In the genomic region with DNA sequence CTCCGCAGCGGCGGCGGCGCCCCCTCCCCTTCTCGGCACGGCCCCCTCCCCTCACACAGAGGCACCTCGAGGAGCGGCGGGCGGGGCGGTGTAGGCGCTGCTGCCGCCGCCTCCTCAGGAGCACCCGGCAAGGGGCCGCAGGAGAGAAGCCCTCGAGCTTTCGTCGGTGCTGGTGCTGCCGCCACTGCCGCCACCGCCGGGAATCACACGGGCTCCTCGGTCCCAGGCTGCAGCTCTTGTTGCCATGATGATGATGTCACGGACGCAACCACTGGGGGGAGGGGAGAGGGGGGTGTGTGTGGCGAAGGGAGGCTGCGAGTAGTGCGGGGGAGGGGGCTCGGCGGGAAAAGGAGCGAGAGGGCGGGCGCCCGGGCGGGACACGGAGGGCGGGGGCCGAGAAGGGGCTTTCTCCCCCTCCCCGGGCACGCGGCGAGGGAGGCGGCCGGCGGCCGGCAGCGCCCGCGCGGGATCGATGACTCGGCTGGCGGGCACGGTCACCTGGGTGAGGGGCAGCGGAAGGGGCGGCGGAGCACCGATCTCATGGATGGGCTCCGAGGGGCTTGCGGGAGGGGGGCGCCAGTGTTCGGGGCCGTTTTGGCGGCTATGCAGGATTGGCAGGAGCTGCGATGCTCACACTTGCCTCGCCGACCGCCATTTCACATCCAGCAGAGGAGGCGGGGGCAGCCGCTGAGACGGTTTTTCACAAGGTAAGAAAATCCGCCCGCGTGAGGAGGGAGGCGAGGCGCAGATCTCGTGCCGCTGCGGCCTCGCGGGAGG, we compare ENCODE assay signal across 1 cellular context.
A peak's percentile ranks its signal among the peaks of the same experiment; 100 is the strongest.
TF ChIP-seq lines count a peak whose summit lies in the region.

A gene with protein sequence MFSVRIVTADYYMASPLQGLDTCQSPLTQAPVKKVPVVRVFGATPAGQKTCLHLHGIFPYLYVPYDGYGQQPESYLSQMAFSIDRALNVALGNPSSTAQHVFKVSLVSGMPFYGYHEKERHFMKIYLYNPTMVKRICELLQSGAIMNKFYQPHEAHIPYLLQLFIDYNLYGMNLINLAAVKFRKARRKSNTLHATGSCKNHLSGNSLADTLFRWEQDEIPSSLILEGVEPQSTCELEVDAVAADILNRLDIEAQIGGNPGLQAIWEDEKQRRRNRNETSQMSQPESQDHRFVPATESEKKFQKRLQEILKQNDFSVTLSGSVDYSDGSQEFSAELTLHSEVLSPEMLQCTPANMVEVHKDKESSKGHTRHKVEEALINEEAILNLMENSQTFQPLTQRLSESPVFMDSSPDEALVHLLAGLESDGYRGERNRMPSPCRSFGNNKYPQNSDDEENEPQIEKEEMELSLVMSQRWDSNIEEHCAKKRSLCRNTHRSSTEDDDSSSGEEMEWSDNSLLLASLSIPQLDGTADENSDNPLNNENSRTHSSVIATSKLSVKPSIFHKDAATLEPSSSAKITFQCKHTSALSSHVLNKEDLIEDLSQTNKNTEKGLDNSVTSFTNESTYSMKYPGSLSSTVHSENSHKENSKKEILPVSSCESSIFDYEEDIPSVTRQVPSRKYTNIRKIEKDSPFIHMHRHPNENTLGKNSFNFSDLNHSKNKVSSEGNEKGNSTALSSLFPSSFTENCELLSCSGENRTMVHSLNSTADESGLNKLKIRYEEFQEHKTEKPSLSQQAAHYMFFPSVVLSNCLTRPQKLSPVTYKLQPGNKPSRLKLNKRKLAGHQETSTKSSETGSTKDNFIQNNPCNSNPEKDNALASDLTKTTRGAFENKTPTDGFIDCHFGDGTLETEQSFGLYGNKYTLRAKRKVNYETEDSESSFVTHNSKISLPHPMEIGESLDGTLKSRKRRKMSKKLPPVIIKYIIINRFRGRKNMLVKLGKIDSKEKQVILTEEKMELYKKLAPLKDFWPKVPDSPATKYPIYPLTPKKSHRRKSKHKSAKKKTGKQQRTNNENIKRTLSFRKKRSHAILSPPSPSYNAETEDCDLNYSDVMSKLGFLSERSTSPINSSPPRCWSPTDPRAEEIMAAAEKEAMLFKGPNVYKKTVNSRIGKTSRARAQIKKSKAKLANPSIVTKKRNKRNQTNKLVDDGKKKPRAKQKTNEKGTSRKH (N-terminal part only) (minus strand): TSS at position 260 of the 777 bp plus-strand sequence. CDS start 330 bp downstream, outside the sequence.

TF ChIP-seq in HEK293, 187 proteins besides CTCF, POLR2A, EP300 and RAD21 (continued from another document):
- peak; percentile 54; the same call in 1 of the 2 replicates for TF ChIP-seq ZNF2 (tag by site-specific recombination; IDR thresholded peaks at IDR 0.05)
- peak; percentile 95 for TF ChIP-seq ZNF629 (tag by site-specific recombination; IDR thresholded peaks at IDR 0.05)
- no peak for TF ChIP-seq ZNF776 (tag by site-specific recombination; IDR thresholded peaks at IDR 0.05; ENCODE audit: borderline replicate concordance)
